Comparison of ENCODE assay signal across 31 cellular contexts in the genomic region with DNA sequence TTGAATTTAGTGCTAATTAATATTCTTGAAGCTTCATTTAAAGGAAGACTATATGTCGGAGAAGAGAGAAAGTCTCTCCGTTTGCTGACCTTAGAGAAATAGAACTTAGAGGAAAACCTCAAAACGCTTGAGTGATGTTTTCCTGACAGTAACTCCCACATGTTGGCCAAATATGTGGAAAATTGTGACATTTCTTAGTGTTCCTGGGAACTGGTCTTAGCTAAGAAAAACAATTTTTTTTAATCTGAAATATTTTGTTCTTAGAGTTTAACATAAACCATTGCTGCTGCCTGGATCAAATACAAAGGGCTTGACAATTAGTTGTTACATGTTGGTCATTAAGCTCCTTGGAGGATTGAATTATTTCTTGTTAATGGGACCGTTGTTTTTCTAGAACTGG. TPM values are rescaled to one million over a fixed set of nuclear protein-coding genes. Genes with fewer than 3 reads are reported as not detected.
DNase-seq lines count a peak whose midpoint lies in the region; ATAC-seq and TF ChIP-seq lines count a peak whose summit lies in the region.
"Had no signal": no experiment of that assay in that cellular context is flagged by ENCODE, and none has a peak within 500 bp of the region (broad histone marks: within the 10 kb centered on the region; RNA-seq: fewer than 3 reads in every experiment).

No MANE protein-coding gene starts in this region.

- no peaks in the 10 kb centered on the region for H3K9me3 Mint-ChIP-seq in chondrocyte (ENCODE audit: low read depth)
- H3K9me3 Mint-ChIP-seq: CD8-positive, alpha-beta memory T cell; H9; natural killer cell had no signal

- H3K27me3 Mint-ChIP-seq in chondrocyte (ENCODE audit: low read depth): no peaks in the 10 kb centered on the region
- H3K27me3 Mint-ChIP-seq: activated CD4-positive, alpha-beta T cell treated with anti-CD3 and anti-CD28 coated beads for 36 hours; B cell; CD8-positive, alpha-beta memory T cell had no signal

- H3K36me3 Mint-ChIP-seq in chondrocyte (ENCODE audit: low read depth): peaks cover 8% of the 10 kb centered on the region
- H3K36me3 Mint-ChIP-seq: natural killer cell had no signal

- H3K4me1 Mint-ChIP-seq in chondrocyte (ENCODE audit: low read depth): peaks cover 37% of the 10 kb centered on the region
- H3K4me1 Mint-ChIP-seq: B cell; CD8-positive, alpha-beta memory T cell; H9; natural killer cell had no signal

- no peaks in the 10 kb centered on the region for H3K9me3 ChIP-seq in subcutaneous abdominal adipose tissue (ENCODE audit: control insufficient read depth in 5 of 5, low read length in 5 of 5)
- H3K9me3 ChIP-seq: A549, breast epithelium, lower lobe of right lung had no signal

- H3K27me3 ChIP-seq in subcutaneous abdominal adipose tissue (ENCODE audit: control insufficient read depth in 5 of 5, insufficient read depth in 4 of 5, low read length in 5 of 5): no peaks in the 10 kb centered on the region
- H3K27me3 ChIP-seq: breast epithelium had no signal

- ATAC-seq in HG03520 (IDR thresholded peaks at IDR 0.05; ENCODE audit: unreplicated experiment) (no peak), GM18498 (IDR thresholded peaks at IDR 0.05; ENCODE audit: unreplicated experiment) (no peak)
- ATAC-seq: A549; activated CD4-positive, alpha-beta T cell treated with anti-CD3 and anti-CD28 coated beads for 36 hours; lower lobe of right lung; natural killer cell; Panc1 had no signal

- H3K4me1 ChIP-seq in subcutaneous abdominal adipose tissue (ENCODE audit: control insufficient read depth in 5 of 5, insufficient read depth in 5 of 5, low read length in 5 of 5): peaks cover 0 to 16% (median 5%) of the 10 kb centered on the region in 5 donors
- H3K4me1 ChIP-seq: A549, breast epithelium, lower lobe of right lung had no signal

- H3K27ac Mint-ChIP-seq in chondrocyte (ENCODE audit: unreplicated experiment): peak overlapping the region; percentile 70
- H3K27ac Mint-ChIP-seq: activated CD4-positive, alpha-beta T cell treated with anti-CD3 and anti-CD28 coated beads for 36 hours; B cell; CD8-positive, alpha-beta memory T cell; H9; natural killer cell had no signal

- in situ Hi-C loops in KBM-7 (cut with MboI; ENCODE audit: low pct_unique_long_range_greater_than_20kb, low sequenced_read_pairs): no loop called here

- TF ChIP-seq CTCF in chondrocyte (IDR thresholded peaks at IDR 0.05): no peak

- peak overlapping the region; percentile 75 for H3K27ac ChIP-seq in subcutaneous abdominal adipose tissue (ENCODE audit: low read depth, low read length)
- H3K27ac ChIP-seq: A549 had no signal

- no peak overlapping the region for H3K4me3 ChIP-seq in subcutaneous abdominal adipose tissue (ENCODE audit: low read depth in 1 of 5, low read length in 5 of 5)
- H3K4me3 ChIP-seq: A549, breast epithelium, lower lobe of right lung had no signal

- peak overlapping the region in 1 of 5 donors; percentile 72 for H3K9ac ChIP-seq in subcutaneous abdominal adipose tissue (ENCODE audit: low read length in 5 of 5)

- DNase-seq in EH (ENCODE audit: low read depth) (peak; percentile 4), chondrocyte (ENCODE audit: low spot score) (no peak), left kidney (ENCODE audit: low read depth, low spot score) (peak; percentile 33), KBM-7 (no peak), HCEC 1CT (no peak)
- DNase-seq: activated CD4-positive, alpha-beta T cell treated with anti-CD3 and anti-CD28 coated beads for 36 hours; activated T-cell treated with anti-CD3 and anti-CD28 coated beads, Interleukin-2, amount 50 U/mL, for 1 hour; CD8-positive, alpha-beta memory T cell; effector CD8-positive, alpha-beta T cell; H9; lower lobe of right lung; natural killer cell; NCI-H1092 treated with DMSO at 0.1 percent for 48 hours; NCI-H187 treated with DMSO at 0.1 percent for 48 hours; NCI-H2171 treated with DMSO at 0.1 percent for 48 hours; NCI-H524; retina; SHP77; stimulated activated CD4-positive, alpha-beta T cell treated with anti-CD3 and anti-CD28 coated beads, Interleukin-2, amount 100 ng/mL, for 48 hours had no signal

- H3K36me3 ChIP-seq in subcutaneous abdominal adipose tissue (ENCODE audit: control insufficient read depth in 5 of 5, insufficient read depth in 5 of 5, low read length in 5 of 5): peaks cover 11 to 32% (median 14%) of the 10 kb centered on the region in 5 donors

- H3K4me3 Mint-ChIP-seq in chondrocyte (ENCODE audit: unreplicated experiment): no peak overlapping the region
- H3K4me3 Mint-ChIP-seq: activated CD4-positive, alpha-beta T cell treated with anti-CD3 and anti-CD28 coated beads for 36 hours; B cell; CD8-positive, alpha-beta memory T cell; H9; natural killer cell had no signal

RNA-seq across cellular contexts. Expression of gene DYNC2LI1, which starts 16.3 kb away (rescaled TPM):
- total RNA-seq in chondrocyte: 10.8 to 16.9 TPM (median 11.1 TPM) in 3 replicates

RNA-seq across cellular contexts. Expression of gene ABCG5, which starts 48.5 kb away (rescaled TPM):
- not detected in 3 replicates for total RNA-seq in chondrocyte
- total RNA-seq: activated CD4-positive, alpha-beta T cell treated with anti-CD3 and anti-CD28 coated beads for 36 hours; B cell; breast epithelium; CD8-positive, alpha-beta memory T cell; epithelial cell of proximal tubule; glomerular endothelial cell; H9; lower lobe of right lung; M059J; natural killer cell; omental fat pad; T-helper 2 cell treated with Interferon-gamma antibody and Interleukin-4, amounts not matched to agents 100 ng/mL and 5 ng/mL, for 36 hours had no signal

RNA-seq across cellular contexts. Expression of gene ABCG8, which starts 48.7 kb away (rescaled TPM):
- total RNA-seq in chondrocyte: not detected in 3 replicates
- total RNA-seq: activated CD4-positive, alpha-beta T cell treated with anti-CD3 and anti-CD28 coated beads for 36 hours; B cell; CD8-positive, alpha-beta memory T cell; epithelial cell of proximal tubule; glomerular endothelial cell; H9; lower lobe of right lung; M059J; natural killer cell; T-helper 2 cell treated with Interferon-gamma antibody and Interleukin-4, amounts not matched to agents 100 ng/mL and 5 ng/mL, for 36 hours had no signal

Comparison
In these comparisons a context has a peak if more than half of its experiments do, and no peak if none do; other contexts are left out.
1. DNase-seq: peak in EH (single experiment) and left kidney (single experiment); none in chondrocyte (single experiment), KBM-7 (single experiment) and HCEC 1CT (single experiment).